9 cellular contexts compared by ENCODE assay signal in genomic region chr7:157016352-157017041, GRCh38. TPM values are rescaled to one million over a fixed set of nuclear protein-coding genes. Genes with fewer than 3 reads are reported as not detected.
DNase-seq lines count a peak whose midpoint lies in the region; ATAC-seq and TF ChIP-seq lines count a peak whose summit lies in the region.
"Had no signal": no experiment of that assay in that cellular context is flagged by ENCODE, and none has a peak within 500 bp of the region (broad histone marks: within the 10 kb centered on the region; RNA-seq: fewer than 3 reads in every experiment).

No MANE protein-coding gene starts in this region.

- no peaks in the 10 kb centered on the region for H3K36me3 Mint-ChIP-seq in chondrocyte (ENCODE audit: low read depth)

- TF ChIP-seq CTCF in chondrocyte (IDR thresholded peaks at IDR 0.05): no peak

- peaks cover 75% of the 10 kb centered on the region for H3K27me3 Mint-ChIP-seq in chondrocyte (ENCODE audit: low read depth)

- ATAC-seq in GM18499 (IDR thresholded peaks at IDR 0.05; ENCODE audit: insufficient read depth, unreplicated experiment) (peak; percentile 77), GM19452 (IDR thresholded peaks at IDR 0.05; ENCODE audit: unreplicated experiment) (peak; percentile 69), HG03139 (IDR thresholded peaks at IDR 0.05; ENCODE audit: unreplicated experiment) (peak; percentile 42)

- H3K4me3 Mint-ChIP-seq in chondrocyte (ENCODE audit: unreplicated experiment): no peak overlapping the region

- H3K27ac Mint-ChIP-seq in chondrocyte (ENCODE audit: unreplicated experiment): no peak overlapping the region

- no peaks in the 10 kb centered on the region for H3K9me3 Mint-ChIP-seq in chondrocyte (ENCODE audit: low read depth)

- peaks cover 8% of the 10 kb centered on the region for H3K4me1 Mint-ChIP-seq in chondrocyte (ENCODE audit: low read depth)

- DNase-seq in chondrocyte (ENCODE audit: low spot score) (peak; percentile 60), dermis blood vessel endothelial cell (no peak), 8988T (no peak), NCI-H2107 (lab: John Stamatoyannopoulos, UW) (no peak), NCI-H2029 (lab: John Stamatoyannopoulos, UW) (no peak)

RNA-seq across cellular contexts. Expression of gene MNX1, which starts 6.0 kb away (rescaled TPM):
- not detected in 3 replicates for total RNA-seq in chondrocyte
- total RNA-seq in dermis blood vessel endothelial cell: not detected in 2 replicates
- total RNA-seq: fibroblast of lung had no signal
